Comparison of ENCODE assay signal across 9 cellular contexts in genomic region chr5:7397005-7397546, GRCh38. TPM values are rescaled to one million over a fixed set of nuclear protein-coding genes. Genes with fewer than 3 reads are reported as not detected.
DNase-seq lines count a peak whose midpoint lies in the region; ATAC-seq and TF ChIP-seq lines count a peak whose summit lies in the region.
"Had no signal": no experiment of that assay in that cellular context is flagged by ENCODE, and none has a peak within 500 bp of the region (broad histone marks: within the 10 kb centered on the region; RNA-seq: fewer than 3 reads in every experiment).

No MANE protein-coding gene starts in this region.

- TF ChIP-seq CTCF in left ventricle myocardium inferior (IDR thresholded peaks at IDR 0.05; ENCODE audit: borderline replicate concordance): no peak

- intact Hi-C loops in left ventricle myocardium inferior (cut with micrococcal nuclease): no loop called here

- peak overlapping the region; percentile 89 for H3K4me3 ChIP-seq in HUES48 (ENCODE audit: low read depth, low read length)
- H3K4me3 ChIP-seq in NT2/D1 (ENCODE audit: insufficient read length, low read depth): peak overlapping the region; percentile 68
- H3K4me3 ChIP-seq in left ventricle myocardium inferior: peak overlapping the region; percentile 60

- H3K9me3 ChIP-seq in HUES48 (ENCODE audit: control insufficient read depth, insufficient read depth, low read length) (no peaks in the 10 kb centered on the region), NT2/D1 (ENCODE audit: insufficient read depth, low read length) (no peaks in the 10 kb centered on the region), left ventricle myocardium inferior (replicated peaks) (no peaks in the 10 kb centered on the region)

- H3K27me3 ChIP-seq in HUES48 (ENCODE audit: control insufficient read depth, insufficient read depth, low read length) (0 out of 2 replicates have a peak, but pooled peaks cover 2% of the 10 kb centered on the region), NT2/D1 (ENCODE audit: insufficient read depth, insufficient read length) (no peaks in the 10 kb centered on the region), left ventricle myocardium inferior (ENCODE audit: low read depth) (peaks cover 84% of the 10 kb centered on the region)

- H3K9ac ChIP-seq in HUES48 (ENCODE audit: low read depth, low read length) (peak overlapping the region; percentile 71), NT2/D1 (ENCODE audit: insufficient read length, low read depth) (peak overlapping the region; percentile 81)

- H3K4me1 ChIP-seq in HUES48 (ENCODE audit: control insufficient read depth, insufficient read depth, low read length) (peaks cover 71% of the 10 kb centered on the region), NT2/D1 (ENCODE audit: insufficient read depth, insufficient read length) (peaks cover 5% of the 10 kb centered on the region), left ventricle myocardium inferior (peaks cover 19% of the 10 kb centered on the region)

- H3K27ac ChIP-seq in HUES48 (ENCODE audit: low read depth, low read length) (no peak overlapping the region), left ventricle myocardium inferior (replicated peaks) (no peak overlapping the region)

- ATAC-seq in HG02852 (IDR thresholded peaks at IDR 0.05; ENCODE audit: unreplicated experiment): no peak
- ATAC-seq in GM18858 (IDR thresholded peaks at IDR 0.05; ENCODE audit: unreplicated experiment): no peak
- no peak for ATAC-seq in HG03135 (IDR thresholded peaks at IDR 0.05; ENCODE audit: unreplicated experiment)

- no peaks in the 10 kb centered on the region for H3K36me3 ChIP-seq in HUES48 (ENCODE audit: control insufficient read depth, insufficient read depth, low read length)
- no peaks in the 10 kb centered on the region for H3K36me3 ChIP-seq in NT2/D1 (ENCODE audit: insufficient read depth, insufficient read length, low read length)
- H3K36me3 ChIP-seq in left ventricle myocardium inferior: no peaks in the 10 kb centered on the region

- DNase-seq in NT2/D1 (ENCODE audit: low read depth, low spot score): no peak
- DNase-seq in left ventricle myocardium inferior: no peak
- DNase-seq in retina: peak; percentile 69
- no peak for DNase-seq in HCEC 1CT

RNA-seq across cellular contexts. Expression of gene ADCY2, which starts 1.1 kb away (rescaled TPM):
- total RNA-seq in left ventricle myocardium inferior: 0.30 TPM
- total RNA-seq: lung microvascular endothelial cell had no signal
